Comparison of ENCODE assay signal across 8 cellular contexts in genomic region chr15:65400760-65401606, GRCh38. TPM values are rescaled to one million over a fixed set of nuclear protein-coding genes. Genes with fewer than 3 reads are reported as not detected.
DNase-seq lines count a peak whose midpoint lies in the region; ATAC-seq and TF ChIP-seq lines count a peak whose summit lies in the region.

No MANE protein-coding gene starts in this region.

- H3K4me2 ChIP-seq in GM23248 (ENCODE audit: unreplicated experiment), result no peak overlapping the region

- H2AFZ ChIP-seq in GM23248, result no peak overlapping the region

- H4K20me1 ChIP-seq in GM23248 (ENCODE audit: insufficient read depth), result no peaks in the 10 kb centered on the region

- H3K4me1 Mint-ChIP-seq in stimulated activated memory B cell treated with anti-CD40 and anti-IgM and Interleukin-4, amounts not matched to agents 10 μg/mL and 1 μg/mL and 100 μg/mL, for 72 hours, result peaks cover 19% of the 10 kb centered on the region

- TF ChIP-seq CTCF in AG09319 (IDR thresholded peaks at IDR 0.05; ENCODE audit: low read depth, low read length) (peak; percentile 84), WERI-Rb-1 (IDR thresholded peaks at IDR 0.05; ENCODE audit: low read depth, low read length) (peak; percentile 91), right lobe of liver (IDR thresholded peaks at IDR 0.05) (peak; percentile 56 to 60 (median 60))

- 0 out of 2 replicates have a peak, but pooled peaks cover 5% of the 10 kb centered on the region for H3K27me3 ChIP-seq in GM23248 (replicated peaks; ENCODE audit: insufficient read depth)
- H3K27me3 ChIP-seq in WERI-Rb-1 (ENCODE audit: insufficient read depth, low read depth, severe bottlenecking), result no peaks in the 10 kb centered on the region
- H3K27me3 ChIP-seq in right lobe of liver, result no peaks in the 10 kb centered on the region

- no peak overlapping the region for H3K4me3 ChIP-seq in GM23248
- no peak overlapping the region for H3K4me3 ChIP-seq in WERI-Rb-1 (ENCODE audit: low read depth, low read length)
- H3K4me3 ChIP-seq in right lobe of liver, result no peak overlapping the region

- H3K79me2 ChIP-seq in GM23248 (ENCODE audit: insufficient read depth), result no peaks in the 10 kb centered on the region

- no peak overlapping the region for H3K27ac Mint-ChIP-seq in stimulated activated memory B cell treated with anti-CD40 and anti-IgM and Interleukin-4, amounts not matched to agents 10 μg/mL and 1 μg/mL and 100 μg/mL, for 72 hours

- peaks cover 75% of the 10 kb centered on the region for H3K27me3 Mint-ChIP-seq in stimulated activated memory B cell treated with anti-CD40 and anti-IgM and Interleukin-4, amounts not matched to agents 10 μg/mL and 1 μg/mL and 100 μg/mL, for 72 hours

- no peak overlapping the region for H3K9ac ChIP-seq in GM23248

- DNase-seq in AG09319 (ENCODE audit: extremely low read depth, low read depth) (peak; percentile 35), GM23248 (peak; percentile 76), NCI-H2227 (lab: John Stamatoyannopoulos, UW; ENCODE audit: unreplicated experiment) (peak; percentile 69), WERI-Rb-1 (peak; percentile 86), dedifferentiated amniotic fluid mesenchymal stem cell (ENCODE audit: extremely low spot score) (peak; percentile 51), right lobe of liver (peak in 2 of 3 donors; percentile 58 to 71), foreskin melanocyte (no peak)

- ATAC-seq in right lobe of liver, result peak; percentile 87 to 93 (median 89)
- peak; percentile 78 for ATAC-seq in stimulated activated memory B cell treated with anti-CD40 and anti-IgM and Interleukin-4, amounts not matched to agents 10 μg/mL and 1 μg/mL and 100 μg/mL, for 72 hours

- TF ChIP-seq POLR2A in right lobe of liver (IDR thresholded peaks at IDR 0.05), result no peak

- no peaks in the 10 kb centered on the region for H3K4me1 ChIP-seq in GM23248 (ENCODE audit: insufficient read depth)
- H3K4me1 ChIP-seq in right lobe of liver, result no peaks in the 10 kb centered on the region

- H3K9me3 ChIP-seq in GM23248 (ENCODE audit: low read depth) (no peaks in the 10 kb centered on the region), WERI-Rb-1 (ENCODE audit: severe bottlenecking) (no peaks in the 10 kb centered on the region), right lobe of liver (no peaks in the 10 kb centered on the region)

- no peak overlapping the region for H3K4me3 Mint-ChIP-seq in stimulated activated memory B cell treated with anti-CD40 and anti-IgM and Interleukin-4, amounts not matched to agents 10 μg/mL and 1 μg/mL and 100 μg/mL, for 72 hours

- in situ Hi-C loops in GM23248 (cut with MboI), result no loop called here

- H3K9me3 Mint-ChIP-seq in stimulated activated memory B cell treated with anti-CD40 and anti-IgM and Interleukin-4, amounts not matched to agents 10 μg/mL and 1 μg/mL and 100 μg/mL, for 72 hours, result no peaks in the 10 kb centered on the region

- no peaks in the 10 kb centered on the region for H3K36me3 Mint-ChIP-seq in stimulated activated memory B cell treated with anti-CD40 and anti-IgM and Interleukin-4, amounts not matched to agents 10 μg/mL and 1 μg/mL and 100 μg/mL, for 72 hours

- WGBS in GM23248 (ENCODE audit: low coverage in 1 of 2, low lambda C conversion rate in 2 of 2, missing lambda C conversion rate in 2 of 2), 2 experiments, result 14 to 16% methylated on average over 11 of the region's 11 CpGs
- WGBS in right lobe of liver (ENCODE audit: insufficient coverage, low coverage, low lambda C conversion rate, missing lambda C conversion rate), result 15% methylated on average over 10 of the region's 11 CpGs

- H3K27ac ChIP-seq in GM23248, result no peak overlapping the region
- peak overlapping the region; percentile 82 for H3K27ac ChIP-seq in WERI-Rb-1
- no peak overlapping the region for H3K27ac ChIP-seq in right lobe of liver

- H3K36me3 ChIP-seq in GM23248 (ENCODE audit: low read depth) (no peaks in the 10 kb centered on the region), WERI-Rb-1 (peaks cover 5% of the 10 kb centered on the region; the same call in 1 of the 2 replicates), right lobe of liver (no peaks in the 10 kb centered on the region)

- intact Hi-C loops in right lobe of liver (cut with DNase I), result no loop called here

- H3K9me2 ChIP-seq in GM23248 (ENCODE audit: insufficient read depth), result no peaks in the 10 kb centered on the region

- H3F3A ChIP-seq in GM23248 (ENCODE audit: insufficient read depth), result no peaks in the 10 kb centered on the region

RNA-seq across cellular contexts. Expression of gene IGDCC4, which starts 21.8 kb away (rescaled TPM):
- total RNA-seq in GM23248 (2014; rRNA removed; shearing (Covaris generic)), result 0.32 and 0.51 TPM in 2 replicates
- polyA plus RNA-seq in GM23248 (2016; fragmentation: Nextera tagmentation; extraction: Ambion mirVana), result 0.39 and 0.62 TPM in 2 replicates
- under 1 TPM in 1 of 6 experiments, not detected in 5; 0.02 TPM for total RNA-seq in right lobe of liver

RNA-seq across cellular contexts. Expression of gene IGDCC3, which starts 23.2 kb away (rescaled TPM):
- 0.13 TPM in 1 of 2 replicates, not detected in the other for total RNA-seq in GM23248 (2014; rRNA removed; shearing (Covaris generic))
- 0.11 TPM in 1 of 2 replicates, not detected in the other for polyA plus RNA-seq in GM23248 (2016; fragmentation: Nextera tagmentation; extraction: Ambion mirVana)
- total RNA-seq in right lobe of liver, result not detected
